ENCODE assay signal across 18 cellular contexts in genomic region chr15:100279849-100280248, GRCh38.
DNase-seq lines count a peak whose midpoint lies in the region; ATAC-seq and TF ChIP-seq lines count a peak whose summit lies in the region.
"Had no signal": no experiment of that assay in that cellular context is flagged by ENCODE, and none has a peak within 500 bp of the region (broad histone marks: within the 10 kb centered on the region; RNA-seq: fewer than 3 reads in every experiment).

No MANE protein-coding gene starts in this region.

- ATAC-seq in activated naive CD8-positive, alpha-beta T cell treated with anti-CD3 and anti-CD28 coated beads, Interleukin-2, amount 10 ng/mL, durations not matched to agents 7 days and 5 days (ENCODE audit: low read depth) = no peak
- no peak for ATAC-seq in activated naive CD8-positive, alpha-beta T cell treated with anti-CD3 and anti-CD28 coated beads, Interleukin-2, amount 50 U/mL, for 24 hours
- ATAC-seq in GM23338 = no peak
- ATAC-seq in effector memory CD8-positive, alpha-beta T cell (replicated peaks) = no peak
- no peak for ATAC-seq in lung (ENCODE audit: insufficient read depth, low FRiP score)
- no peak for ATAC-seq in heart left ventricle
- no peak for ATAC-seq in GM19351 (IDR thresholded peaks at IDR 0.05; ENCODE audit: unreplicated experiment)

- no peak overlapping the region for H2AFZ ChIP-seq in GM23338
- H2AFZ ChIP-seq: GM23248 had no signal

- peaks cover 0 to 5% of the 10 kb centered on the region in 2 donors for H3K9me3 ChIP-seq in lung (ENCODE audit: control insufficient read depth in 2 of 2, insufficient read depth in 1 of 2, low read length in 1 of 2)
- no peaks in the 10 kb centered on the region for H3K9me3 ChIP-seq in heart left ventricle
- H3K9me3 ChIP-seq: BE2C had no signal

- no peaks in the 10 kb centered on the region for H3K4me1 ChIP-seq in GM23338 (ENCODE audit: insufficient read depth)
- H3K4me1 ChIP-seq in lung (ENCODE audit: control insufficient read depth in 2 of 2, insufficient read depth in 2 of 2, low read length in 2 of 2) = no peaks in the 10 kb centered on the region
- H3K4me1 ChIP-seq in heart left ventricle = peaks cover 0 to 12% (median 0%) of the 10 kb centered on the region in 12 donors
- H3K4me1 ChIP-seq: BE2C had no signal

- no peaks in the 10 kb centered on the region for H3K36me3 Mint-ChIP-seq in activated naive CD8-positive, alpha-beta T cell treated with anti-CD3 and anti-CD28 coated beads, Interleukin-2, amount 10 ng/mL, durations not matched to agents 7 days and 5 days
- peaks cover 2% of the 10 kb centered on the region for H3K36me3 Mint-ChIP-seq in activated naive CD8-positive, alpha-beta T cell treated with anti-CD3 and anti-CD28 coated beads, Interleukin-2, amount 50 U/mL, for 24 hours (ENCODE audit: low read depth)
- H3K36me3 Mint-ChIP-seq in GM23338 (ENCODE audit: low read depth) = no peaks in the 10 kb centered on the region; the same call in 2 of the 3 replicates
- no peaks in the 10 kb centered on the region for H3K36me3 Mint-ChIP-seq in effector memory CD8-positive, alpha-beta T cell (ENCODE audit: insufficient read depth)

- H3K27me3 ChIP-seq in GM23338 (ENCODE audit: insufficient read depth) = no peaks in the 10 kb centered on the region
- H3K27me3 ChIP-seq in lung (ENCODE audit: control insufficient read depth, insufficient read depth) = no peaks in the 10 kb centered on the region
- peaks cover 0 to 2% (median 0%) of the 10 kb centered on the region in 9 donors for H3K27me3 ChIP-seq in heart left ventricle
- H3K27me3 ChIP-seq: BE2C had no signal

- no peaks in the 10 kb centered on the region for H3K4me1 Mint-ChIP-seq in activated naive CD8-positive, alpha-beta T cell treated with anti-CD3 and anti-CD28 coated beads, Interleukin-2, amount 10 ng/mL, durations not matched to agents 7 days and 5 days
- H3K4me1 Mint-ChIP-seq in activated naive CD8-positive, alpha-beta T cell treated with anti-CD3 and anti-CD28 coated beads, Interleukin-2, amount 50 U/mL, for 24 hours = no peaks in the 10 kb centered on the region
- H3K4me1 Mint-ChIP-seq in GM23338 = no peaks in the 10 kb centered on the region; the same call in 2 of the 3 replicates
- H3K4me1 Mint-ChIP-seq in effector memory CD8-positive, alpha-beta T cell (ENCODE audit: low read depth in 2 of 2) = peaks cover 0 to 4% of the 10 kb centered on the region in 2 donors
- H3K4me1 Mint-ChIP-seq: IgD-negative memory B cell had no signal

- H3K27me3 Mint-ChIP-seq in activated naive CD8-positive, alpha-beta T cell treated with anti-CD3 and anti-CD28 coated beads, Interleukin-2, amount 10 ng/mL, durations not matched to agents 7 days and 5 days = no peaks in the 10 kb centered on the region
- no peaks in the 10 kb centered on the region for H3K27me3 Mint-ChIP-seq in activated naive CD8-positive, alpha-beta T cell treated with anti-CD3 and anti-CD28 coated beads, Interleukin-2, amount 50 U/mL, for 24 hours
- peaks cover 4% of the 10 kb centered on the region for H3K27me3 Mint-ChIP-seq in GM23338 (ENCODE audit: insufficient read depth, low read depth, poor library complexity)
- peaks cover 0 to 6% of the 10 kb centered on the region in 2 donors for H3K27me3 Mint-ChIP-seq in effector memory CD8-positive, alpha-beta T cell
- H3K27me3 Mint-ChIP-seq: CD4-positive, CD25-positive, alpha-beta regulatory T cell; CD8-positive, alpha-beta memory T cell had no signal

- H3K4me3 ChIP-seq in GM23338 (no peak overlapping the region), lung (no peak overlapping the region), heart left ventricle (no peak overlapping the region)
- H3K4me3 ChIP-seq: GM23248 had no signal

- H3K4me3 Mint-ChIP-seq in activated naive CD8-positive, alpha-beta T cell treated with anti-CD3 and anti-CD28 coated beads, Interleukin-2, amount 10 ng/mL, durations not matched to agents 7 days and 5 days = no peak overlapping the region
- H3K4me3 Mint-ChIP-seq in activated naive CD8-positive, alpha-beta T cell treated with anti-CD3 and anti-CD28 coated beads, Interleukin-2, amount 50 U/mL, for 24 hours = no peak overlapping the region
- no peak overlapping the region for H3K4me3 Mint-ChIP-seq in GM23338
- no peak overlapping the region for H3K4me3 Mint-ChIP-seq in effector memory CD8-positive, alpha-beta T cell
- H3K4me3 Mint-ChIP-seq: CD8-positive, alpha-beta memory T cell; IgD-negative memory B cell had no signal

- no peak overlapping the region for H3K27ac ChIP-seq in GM23338 (ENCODE audit: low read depth)
- no peak overlapping the region for H3K27ac ChIP-seq in lung (ENCODE audit: low read depth in 1 of 2, low read length in 1 of 2)
- H3K27ac ChIP-seq in heart left ventricle = no peak overlapping the region
- H3K27ac ChIP-seq: GM23248 had no signal

- H3K9me2 ChIP-seq in GM23338 (ENCODE audit: insufficient read depth) = 0 out of 2 replicates have a peak, but pooled peaks cover 5% of the 10 kb centered on the region

- no peaks in the 10 kb centered on the region for H3K79me2 ChIP-seq in GM23338 (replicated peaks; ENCODE audit: insufficient read depth)

- WGBS in lung, 2 donors = 72% methylated on average over 2 of the region's 2 CpGs
- 62 to 83% (median 68%) methylated on average over 2 of the region's 2 CpGs for WGBS in heart left ventricle, 4 donors

- H3K9me3 Mint-ChIP-seq in activated naive CD8-positive, alpha-beta T cell treated with anti-CD3 and anti-CD28 coated beads, Interleukin-2, amount 10 ng/mL, durations not matched to agents 7 days and 5 days = no peaks in the 10 kb centered on the region
- peaks cover 6% of the 10 kb centered on the region for H3K9me3 Mint-ChIP-seq in activated naive CD8-positive, alpha-beta T cell treated with anti-CD3 and anti-CD28 coated beads, Interleukin-2, amount 50 U/mL, for 24 hours
- H3K9me3 Mint-ChIP-seq in GM23338 = no peaks in the 10 kb centered on the region; the same call in 1 of the 3 replicates
- H3K9me3 Mint-ChIP-seq in effector memory CD8-positive, alpha-beta T cell = no peaks in the 10 kb centered on the region

- H3K27ac Mint-ChIP-seq in activated naive CD8-positive, alpha-beta T cell treated with anti-CD3 and anti-CD28 coated beads, Interleukin-2, amount 10 ng/mL, durations not matched to agents 7 days and 5 days = peak overlapping the region; percentile 14
- H3K27ac Mint-ChIP-seq in activated naive CD8-positive, alpha-beta T cell treated with anti-CD3 and anti-CD28 coated beads, Interleukin-2, amount 50 U/mL, for 24 hours = no peak overlapping the region
- H3K27ac Mint-ChIP-seq in GM23338 = 0 out of 2 replicates have a peak overlapping the region, but pooled peaks have one; percentile 72
- H3K27ac Mint-ChIP-seq in effector memory CD8-positive, alpha-beta T cell = peak overlapping the region; percentile 3 to 17
- H3K27ac Mint-ChIP-seq: IgD-negative memory B cell had no signal

- H3F3A ChIP-seq in GM23338 (replicated peaks; ENCODE audit: low read depth) = no peaks in the 10 kb centered on the region

- no peak overlapping the region for H3K4me2 ChIP-seq in GM23338

- TF ChIP-seq CTCF in GM23338 (conservative IDR thresholded peaks at IDR 0.05; ENCODE audit: low read depth in 2 of 2) (no peak), lung (IDR thresholded peaks at IDR 0.05; ENCODE audit: control extremely low read depth, extremely low read depth) (no peak), heart left ventricle (IDR thresholded peaks at IDR 0.05) (no peak)

- POLR2A ChIA-PET in activated naive CD8-positive, alpha-beta T cell treated with anti-CD3 and anti-CD28 coated beads, Interleukin-2, amount 10 ng/mL, durations not matched to agents 7 days and 5 days (lab: Charles Lee) = no interaction called here

- no peaks in the 10 kb centered on the region for H4K20me1 ChIP-seq in GM23338 (replicated peaks; ENCODE audit: insufficient read depth)

- no peak for TF ChIP-seq POLR2A in heart left ventricle (IDR thresholded peaks at IDR 0.05)

- intact Hi-C loops in heart left ventricle (cut with DNase I) = no loop called here

- H3K36me3 ChIP-seq in GM23338 (ENCODE audit: insufficient read depth) (no peaks in the 10 kb centered on the region), lung (ENCODE audit: control insufficient read depth in 2 of 2, insufficient read depth in 2 of 2, low read length in 2 of 2) (no peaks in the 10 kb centered on the region), heart left ventricle (no peaks in the 10 kb centered on the region)
- H3K36me3 ChIP-seq: BE2C had no signal

- no peak for DNase-seq in activated naive CD8-positive, alpha-beta T cell treated with anti-CD3 and anti-CD28 coated beads, Interleukin-2, amount 10 ng/mL, durations not matched to agents 7 days and 5 days
- DNase-seq in activated naive CD8-positive, alpha-beta T cell treated with anti-CD3 and anti-CD28 coated beads, Interleukin-2, amount 50 U/mL, for 24 hours = no peak
- no peak for DNase-seq in GM23338 (ENCODE audit: low spot score)
- no peak for DNase-seq in effector memory CD8-positive, alpha-beta T cell
- peak; percentile 22 for DNase-seq in lung (ENCODE audit: low spot score)
- no peak for DNase-seq in anterior cingulate cortex (lab: John Stamatoyannopoulos, UW)
- DNase-seq in heart left ventricle = no peak
- DNase-seq: BE2C; C1 segment of cervical spinal cord; CD4-positive, CD25-positive, alpha-beta regulatory T cell; CD8-positive, alpha-beta memory T cell; COR-L47; DMS 273 treated with DMSO at 0.1 percent for 48 hours; DMS53; GM23248; HCEC 1CT had no signal

TF ChIP-seq in GM23338, 12 proteins besides CTCF, POLR2A, EP300 and RAD21 (continues in another document):
- no peak for TF ChIP-seq CREB1 (CRISPR knock-in tag; IDR thresholded peaks at IDR 0.05; ENCODE audit: low read depth)
